ENCODE assay signal across 21 cellular contexts in genomic region chr2:42902939-42903709, GRCh38.
A peak's percentile ranks its signal among the peaks of the same experiment; 100 is the strongest.
DNase-seq lines count a peak whose midpoint lies in the region; ATAC-seq and TF ChIP-seq lines count a peak whose summit lies in the region.
"Had no signal": no experiment of that assay in that cellular context is flagged by ENCODE, and none has a peak within 500 bp of the region (broad histone marks: within the 10 kb centered on the region; RNA-seq: fewer than 3 reads in every experiment).

No MANE protein-coding gene starts in this region.

- TF ChIP-seq CTCF in sigmoid colon (IDR thresholded peaks at IDR 0.05), result no peak

- no peak for TF ChIP-seq POLR2A in sigmoid colon (IDR thresholded peaks at IDR 0.05)

- no peak overlapping the region for H3K4me2 ChIP-seq in GM23248 (ENCODE audit: unreplicated experiment)
- H3K4me2 ChIP-seq: PC-9 had no signal

- peak in 1 of 2 donors; percentile 12 for ATAC-seq in right cardiac atrium
- ATAC-seq: sciatic nerve had no signal

- no peaks in the 10 kb centered on the region for H3K9me2 ChIP-seq in GM23248 (ENCODE audit: insufficient read depth)

- 93 to 96% methylated on average over 9 of the region's 9 CpGs for whole genome bisulfite sequencing in GM23248 (ENCODE audit: low coverage in 1 of 2, low lambda C conversion rate in 2 of 2, missing lambda C conversion rate in 2 of 2), 2 experiments
- 82% methylated on average over 9 of the region's 9 CpGs for WGBS in right cardiac atrium
- 84 to 91% methylated on average over 9 of the region's 9 CpGs for WGBS in sigmoid colon, 2 donors

- no peak for TF ChIP-seq EP300 in sigmoid colon (IDR thresholded peaks at IDR 0.05)

- H3K4me3 ChIP-seq in GM23248 (no peak overlapping the region), right cardiac atrium (ENCODE audit: low read length) (no peak overlapping the region), sigmoid colon (no peak overlapping the region)
- H3K4me3 ChIP-seq: ovary, PC-9 had no signal

- H4K20me1 ChIP-seq in GM23248 (ENCODE audit: insufficient read depth), result no peaks in the 10 kb centered on the region

- peaks cover 16% of the 10 kb centered on the region; the same call in 1 of the 2 replicates for H3F3A ChIP-seq in GM23248 (ENCODE audit: insufficient read depth)

- H3K4me1 ChIP-seq in GM23248 (ENCODE audit: insufficient read depth) (peaks cover 31% of the 10 kb centered on the region), right cardiac atrium (ENCODE audit: control insufficient read depth, insufficient read depth, low read length) (peaks cover 22% of the 10 kb centered on the region), sigmoid colon (peaks cover 0 to 38% (median 32%) of the 10 kb centered on the region in 4 donors)

- H3K27ac ChIP-seq in GM23248 (no peak overlapping the region), right cardiac atrium (ENCODE audit: low read length) (peak overlapping the region; percentile 46), sigmoid colon (peak overlapping the region in 2 of 4 donors; percentile 25 to 33)
- H3K27ac ChIP-seq: epithelial cell of prostate, ovary, PC-9 had no signal

- no peaks in the 10 kb centered on the region for H3K27me3 ChIP-seq in GM23248 (replicated peaks; ENCODE audit: insufficient read depth)
- no peaks in the 10 kb centered on the region for H3K27me3 ChIP-seq in right cardiac atrium (ENCODE audit: control insufficient read depth, insufficient read depth)
- H3K27me3 ChIP-seq in sigmoid colon, result no peaks in the 10 kb centered on the region
- H3K27me3 ChIP-seq: ovary had no signal

- in situ Hi-C loops in GM23248 (cut with MboI), result no loop called here

- H3K79me2 ChIP-seq in GM23248 (ENCODE audit: insufficient read depth), result no peaks in the 10 kb centered on the region

- no peak overlapping the region for H3K9ac ChIP-seq in GM23248

- H2AFZ ChIP-seq in GM23248, result no peak overlapping the region
- H2AFZ ChIP-seq: PC-9 had no signal

- no peaks in the 10 kb centered on the region for H3K36me3 ChIP-seq in GM23248 (ENCODE audit: low read depth)
- H3K36me3 ChIP-seq in sigmoid colon, result no peaks in the 10 kb centered on the region
- H3K36me3 ChIP-seq: ovary had no signal

- H3K9me3 ChIP-seq in GM23248 (ENCODE audit: low read depth) (no peaks in the 10 kb centered on the region), right cardiac atrium (ENCODE audit: control insufficient read depth, low read length) (no peaks in the 10 kb centered on the region), sigmoid colon (peaks cover 0 to 3% (median 0%) of the 10 kb centered on the region in 4 donors)
- H3K9me3 ChIP-seq: ovary had no signal

- intact Hi-C loops in right cardiac atrium (cut with DNase I), result no loop called here
- intact Hi-C loops in sigmoid colon (cut with DNase I), result no loop called here

- DNase-seq in GM23248, result peak; percentile 39
- DNase-seq in NCI-H69 (lab: John Stamatoyannopoulos, UW), result peak; percentile 62
- DNase-seq in right cardiac atrium, result no peak
- DNase-seq in sigmoid colon, result peak; percentile 53
- DNase-seq in central memory CD4-positive, alpha-beta T cell, result no peak
- DNase-seq in T-helper 2 cell, result no peak
- no peak for DNase-seq in DMS53 treated with DMSO at 0.1 percent for 48 hours (lab: John Stamatoyannopoulos, UW; ENCODE audit: unreplicated experiment)
- DNase-seq: activated CD4-positive, CD25-positive, alpha-beta regulatory T cell treated with anti-CD3 and anti-CD28 coated beads, Interleukin-2, amount 50 U/mL, for 72 hours; activated naive CD4-positive, alpha-beta T cell treated with Interleukin-2 at 50 U/mL for 16 hours; activated T-cell treated with anti-CD3 and anti-CD28 coated beads, Interleukin-2, amount 50 U/mL, for 48 hours; anterior cingulate cortex; CD4-positive, alpha-beta T cell; foreskin melanocyte; GF-D8; kidney; mammary epithelial cell; ovary; PC-9; substantia nigra had no signal

Comparison
In these comparisons a context has a peak if more than half of its experiments do, and no peak if none do; other contexts are left out.
1. DNase-seq: peak in GM23248 (single experiment), NCI-H69 (single experiment) and sigmoid colon (single experiment); none in right cardiac atrium (0 of 3), central memory CD4-positive, alpha-beta T cell (single experiment), T-helper 2 cell (0 of 5) and DMS53 treated with DMSO at 0.1 percent for 48 hours (single experiment).